In genomic region chr5:16602182-16602581, GRCh38 we compare ENCODE assay signal across 23 cellular contexts.
"Had no signal": no experiment of that assay in that cellular context is flagged by ENCODE, and none has a peak within 500 bp of the region (broad histone marks: within the 10 kb centered on the region; RNA-seq: fewer than 3 reads in every experiment).

No MANE protein-coding gene starts in this region.

- H3K4me3 Mint-ChIP-seq: dendritic cell treated with granulocyte-macrophage colony-stimulating factor and Interleukin-4, amounts not matched to agents 40 ng/mL and 50 ng/mL, for 4 days; effector memory CD8-positive, alpha-beta T cell; mesothelial cell of epicardium; nephron; stimulated activated naive B cell treated with anti-CD40 and anti-IgM and Interleukin-4, amounts not matched to agents 10 μg/mL and 1 μg/mL and 100 μg/mL, for 72 hours; stimulated activated naive CD8-positive, alpha-beta T cell treated with anti-CD3 and anti-CD28 coated beads, Interleukin-15, amount 100 ng/mL, for 72 hours had no signal

- H3K27ac ChIP-seq: epithelial cell of prostate, esophagus muscularis mucosa, gastrocnemius medialis, neutrophil, psoas muscle, right lobe of liver, spleen, testis, upper lobe of right lung, vagina had no signal

- H3K27me3 Mint-ChIP-seq: dendritic cell treated with granulocyte-macrophage colony-stimulating factor and Interleukin-4, amounts not matched to agents 40 ng/mL and 50 ng/mL, for 4 days; effector memory CD8-positive, alpha-beta T cell; stimulated activated naive B cell treated with anti-CD40 and anti-IgM and Interleukin-4, amounts not matched to agents 10 μg/mL and 1 μg/mL and 100 μg/mL, for 72 hours; stimulated activated naive CD8-positive, alpha-beta T cell treated with anti-CD3 and anti-CD28 coated beads, Interleukin-15, amount 100 ng/mL, for 72 hours had no signal

- H3K27me3 ChIP-seq: esophagus muscularis mucosa, gastrocnemius medialis, neutrophil, right lobe of liver, spleen, testis, tibial nerve, upper lobe of right lung, vagina had no signal

- H3K27ac Mint-ChIP-seq: dendritic cell treated with granulocyte-macrophage colony-stimulating factor and Interleukin-4, amounts not matched to agents 40 ng/mL and 50 ng/mL, for 4 days; effector memory CD8-positive, alpha-beta T cell; mesothelial cell of epicardium; nephron; stimulated activated naive B cell treated with anti-CD40 and anti-IgM and Interleukin-4, amounts not matched to agents 10 μg/mL and 1 μg/mL and 100 μg/mL, for 72 hours; stimulated activated naive CD8-positive, alpha-beta T cell treated with anti-CD3 and anti-CD28 coated beads, Interleukin-15, amount 100 ng/mL, for 72 hours had no signal

- H3K4me1 Mint-ChIP-seq: mesothelial cell of epicardium had no signal

- DNase-seq: effector memory CD8-positive, alpha-beta T cell; gastrocnemius medialis; islet precursor cell; psoas muscle; retina; right lobe of liver; spleen; stimulated activated CD4-positive, alpha-beta T cell treated with anti-CD3 and anti-CD28 coated beads, Interleukin-15, amount 100 ng/mL, for 24 hours; stimulated activated CD4-positive, alpha-beta T cell treated with anti-CD3 and anti-CD28 coated beads, Interleukin-1b, Interleukin-23, amount 100 ng/mL, for 48 hours; stimulated activated CD4-positive, alpha-beta T cell treated with anti-CD3 and anti-CD28 coated beads, Interleukin-4, amount 100 ng/mL, for 24 hours; stimulated activated naive B cell treated with anti-CD40 and anti-IgM and Interleukin-4, amounts not matched to agents 10 μg/mL and 1 μg/mL and 100 μg/mL, for 72 hours; stimulated activated naive CD8-positive, alpha-beta T cell treated with anti-CD3 and anti-CD28 coated beads, Interleukin-15, amount 100 ng/mL, for 72 hours; testis; upper lobe of right lung had no signal

- H3K9me3 Mint-ChIP-seq: dendritic cell treated with granulocyte-macrophage colony-stimulating factor and Interleukin-4, amounts not matched to agents 40 ng/mL and 50 ng/mL, for 4 days; effector memory CD8-positive, alpha-beta T cell had no signal

- H3K4me1 ChIP-seq: gastrocnemius medialis, psoas muscle, right lobe of liver, vagina had no signal

- H3K4me3 ChIP-seq: esophagus muscularis mucosa, gastrocnemius medialis, psoas muscle, right lobe of liver, spleen, testis, tibial nerve, upper lobe of right lung, vagina had no signal

- H3K36me3 ChIP-seq: esophagus muscularis mucosa, gastrocnemius medialis, right lobe of liver, spleen, upper lobe of right lung, vagina had no signal

- ATAC-seq: effector memory CD8-positive, alpha-beta T cell; gastrocnemius medialis; left lobe of liver; psoas muscle; right lobe of liver; stimulated activated naive B cell treated with anti-CD40 and anti-IgM and Interleukin-4, amounts not matched to agents 10 μg/mL and 1 μg/mL and 100 μg/mL, for 72 hours; stimulated activated naive CD8-positive, alpha-beta T cell treated with anti-CD3 and anti-CD28 coated beads, Interleukin-15, amount 100 ng/mL, for 72 hours; upper lobe of right lung had no signal

- H3K9me3 ChIP-seq: esophagus muscularis mucosa, gastrocnemius medialis, neutrophil, psoas muscle, right lobe of liver, spleen, testis, tibial nerve, upper lobe of right lung, vagina had no signal
